8 cellular contexts compared by ENCODE assay signal in genomic region chr10:62048919-62049636, GRCh38.
DNase-seq lines count a peak whose midpoint lies in the region; TF ChIP-seq lines count a peak whose summit lies in the region.

No MANE protein-coding gene starts in this region.

- H3K4me1 Mint-ChIP-seq in CD4-positive, alpha-beta memory T cell, result peaks cover 66 to 96% (median 75%) of the 10 kb centered on the region in 4 donors

- no peaks in the 10 kb centered on the region for H3K27me3 ChIP-seq in CD4-positive, alpha-beta memory T cell (ENCODE audit: insufficient read depth, low read length)

- CTCF ChIA-PET in CD4-positive, alpha-beta memory T cell (lab: Charles Lee; ENCODE audit: partially characterized antibody), result interaction anchor here (0.8 to 5.9 kb wide), 20 partner anchors 10 to 338 kb away, joined by 3 to 69 read pairs (median 5); partner anchors contain the start of gene ARID5B

- peaks cover 0 to 2% (median 0%) of the 10 kb centered on the region in 8 donors for H3K9me3 Mint-ChIP-seq in CD4-positive, alpha-beta memory T cell

- peak overlapping the region; percentile 69 to 82 for H3K4me3 ChIP-seq in CD4-positive, alpha-beta memory T cell (ENCODE audit: low read length in 2 of 2)

- H3K27ac ChIP-seq in CD4-positive, alpha-beta memory T cell (ENCODE audit: low read depth, low read length), result peak overlapping the region; percentile 87
- peak overlapping the region; percentile 97 for H3K27ac ChIP-seq in caudate nucleus (ENCODE audit: low read depth, low read length)

- POLR2A ChIA-PET in CD4-positive, alpha-beta memory T cell (lab: Charles Lee; ENCODE audit: partially characterized antibody), result interaction anchor here (0.7 to 10.1 kb wide), 27 partner anchors 9 to 1218 kb away, joined by 3 to 251 read pairs (median 6); partner anchors contain the start of gene ARID5B

- no peak for TF ChIP-seq CTCF in GM10266 (IDR thresholded peaks at IDR 0.05; ENCODE audit: control insufficient read depth, insufficient read depth, low read depth, missing control alignments)

- intact Hi-C loops in CD4-positive, alpha-beta memory T cell (cut with micrococcal nuclease), result loop anchor here (1.0 to 10.0 kb wide), 3 partner anchors 11 to 336 kb away; no protein-coding TSS in a partner anchor

- H3K4me3 Mint-ChIP-seq in CD4-positive, alpha-beta memory T cell, result peak overlapping the region; percentile 89 to 98 (median 91)

- H3K27ac Mint-ChIP-seq in CD4-positive, alpha-beta memory T cell, result peak overlapping the region; percentile 92 to 100 (median 98)

- DNase-seq in CD4-positive, alpha-beta memory T cell, result peak; percentile 49 to 85 (median 56)
- DNase-seq in LHCN-M2 (ENCODE audit: low read depth) (peak; percentile 97), caudate nucleus (lab: John Stamatoyannopoulos, UW) (peak; percentile 2 to 95 (median 79)), islet precursor cell (peak; percentile 99), smooth muscle cell of the brain vasculature (ENCODE audit: low read depth, low spot score) (peak; percentile 89), SIG-M5 (lab: John Stamatoyannopoulos, UW) (no peak), GM10266 (ENCODE audit: extremely low spot score) (no peak)
- DNase-seq in activated CD4-positive, CD25-positive, alpha-beta regulatory T cell treated with anti-CD3 and anti-CD28 coated beads, Interleukin-2, amount 50 U/mL, for 16 hours (ENCODE audit: low read depth, low spot score), result peak; percentile 50

- H3K36me3 ChIP-seq in CD4-positive, alpha-beta memory T cell (ENCODE audit: insufficient read depth, low read length), result peaks cover 10% of the 10 kb centered on the region

- H3K4me1 ChIP-seq in CD4-positive, alpha-beta memory T cell (ENCODE audit: insufficient read depth, low read length), result peaks cover 78% of the 10 kb centered on the region

- no peaks in the 10 kb centered on the region for H3K27me3 Mint-ChIP-seq in CD4-positive, alpha-beta memory T cell

- peaks cover 25 to 39% of the 10 kb centered on the region in 2 donors for H3K36me3 Mint-ChIP-seq in CD4-positive, alpha-beta memory T cell

- no peaks in the 10 kb centered on the region for H3K9me3 ChIP-seq in CD4-positive, alpha-beta memory T cell (ENCODE audit: control insufficient read depth in 1 of 2, low read length in 2 of 2)

Comparison
In these comparisons a context has a peak if more than half of its experiments do, and no peak if none do; other contexts are left out.
1. DNase-seq: peak in CD4-positive, alpha-beta memory T cell (5 of 5), LHCN-M2 (single experiment), activated CD4-positive, CD25-positive, alpha-beta regulatory T cell treated with anti-CD3 and anti-CD28 coated beads, Interleukin-2, amount 50 U/mL, for 16 hours (single experiment), caudate nucleus (61 of 61), islet precursor cell (single experiment) and smooth muscle cell of the brain vasculature (single experiment); none in SIG-M5 (single experiment) and GM10266 (single experiment).